In the genomic region with DNA sequence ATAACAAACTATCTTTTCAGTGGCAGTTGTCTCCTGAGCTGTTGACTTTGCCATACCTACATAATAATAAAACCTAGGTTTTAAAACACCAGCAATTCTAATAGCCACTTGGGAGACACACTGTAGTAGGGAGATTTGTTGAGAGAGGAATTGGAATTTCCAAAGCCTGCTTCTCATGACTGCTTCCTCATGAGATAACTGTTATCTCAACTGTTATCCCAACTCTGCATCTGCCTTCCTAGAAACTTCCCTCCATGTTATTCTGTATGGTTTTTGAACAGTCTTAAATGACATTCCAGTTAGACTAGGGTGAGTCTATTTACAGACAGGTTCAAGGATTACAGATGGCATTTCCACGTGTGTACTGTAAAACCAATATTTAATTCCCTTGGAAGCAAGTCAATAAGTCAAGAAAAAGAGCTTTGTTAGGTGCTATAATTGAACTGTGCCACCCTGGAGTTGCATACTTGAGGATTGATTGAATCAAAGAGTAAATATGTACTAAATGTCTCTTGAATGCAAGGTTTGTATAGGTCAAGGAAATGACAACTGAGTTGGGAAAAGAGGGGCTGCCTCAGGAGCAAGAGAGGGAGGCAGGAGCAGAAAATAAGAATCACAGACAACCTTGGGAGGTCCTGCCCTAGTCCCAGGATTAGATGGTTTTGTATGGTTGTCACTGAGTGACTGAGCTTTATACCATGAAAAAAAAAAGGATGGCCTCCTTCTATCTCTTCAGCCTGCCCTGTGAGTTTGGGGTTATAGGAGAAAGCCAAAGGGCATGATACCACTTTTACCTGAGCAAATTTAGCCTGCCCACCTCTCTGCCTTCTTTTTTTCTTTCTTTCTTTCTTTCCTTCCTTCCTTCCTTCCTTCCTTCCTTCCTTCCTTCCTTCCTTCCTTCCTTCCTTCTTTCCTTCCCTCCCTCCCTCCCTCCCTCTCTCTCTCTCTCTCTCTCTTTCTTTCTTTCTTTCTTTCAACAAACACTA, we compare ENCODE assay signal across 1 cellular context.
TF ChIP-seq lines count a peak whose summit lies in the region.

No MANE protein-coding gene starts in this region.

TF ChIP-seq in K562, 482 proteins besides CTCF, POLR2A, EP300 and RAD21 (continued from another document):
- TF ChIP-seq, protein P1, sequence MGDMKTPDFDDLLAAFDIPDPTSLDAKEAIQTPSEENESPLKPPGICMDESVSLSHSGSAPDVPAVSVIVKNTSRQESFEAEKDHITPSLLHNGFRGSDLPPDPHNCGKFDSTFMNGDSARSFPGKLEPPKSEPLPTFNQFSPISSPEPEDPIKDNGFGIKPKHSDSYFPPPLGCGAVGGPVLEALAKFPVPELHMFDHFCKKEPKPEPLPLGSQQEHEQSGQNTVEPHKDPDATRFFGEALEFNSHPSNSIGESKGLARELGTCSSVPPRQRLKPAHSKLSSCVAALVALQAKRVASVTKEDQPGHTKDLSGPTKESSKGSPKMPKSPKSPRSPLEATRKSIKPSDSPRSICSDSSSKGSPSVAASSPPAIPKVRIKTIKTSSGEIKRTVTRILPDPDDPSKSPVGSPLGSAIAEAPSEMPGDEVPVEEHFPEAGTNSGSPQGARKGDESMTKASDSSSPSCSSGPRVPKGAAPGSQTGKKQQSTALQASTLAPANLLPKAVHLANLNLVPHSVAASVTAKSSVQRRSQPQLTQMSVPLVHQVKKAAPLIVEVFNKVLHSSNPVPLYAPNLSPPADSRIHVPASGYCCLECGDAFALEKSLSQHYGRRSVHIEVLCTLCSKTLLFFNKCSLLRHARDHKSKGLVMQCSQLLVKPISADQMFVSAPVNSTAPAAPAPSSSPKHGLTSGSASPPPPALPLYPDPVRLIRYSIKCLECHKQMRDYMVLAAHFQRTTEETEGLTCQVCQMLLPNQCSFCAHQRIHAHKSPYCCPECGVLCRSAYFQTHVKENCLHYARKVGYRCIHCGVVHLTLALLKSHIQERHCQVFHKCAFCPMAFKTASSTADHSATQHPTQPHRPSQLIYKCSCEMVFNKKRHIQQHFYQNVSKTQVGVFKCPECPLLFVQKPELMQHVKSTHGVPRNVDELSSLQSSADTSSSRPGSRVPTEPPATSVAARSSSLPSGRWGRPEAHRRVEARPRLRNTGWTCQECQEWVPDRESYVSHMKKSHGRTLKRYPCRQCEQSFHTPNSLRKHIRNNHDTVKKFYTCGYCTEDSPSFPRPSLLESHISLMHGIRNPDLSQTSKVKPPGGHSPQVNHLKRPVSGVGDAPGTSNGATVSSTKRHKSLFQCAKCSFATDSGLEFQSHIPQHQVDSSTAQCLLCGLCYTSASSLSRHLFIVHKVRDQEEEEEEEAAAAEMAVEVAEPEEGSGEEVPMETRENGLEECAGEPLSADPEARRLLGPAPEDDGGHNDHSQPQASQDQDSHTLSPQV (IDR thresholded peaks at IDR 0.05): no peak
- TF ChIP-seq SLC30A9 (CRISPR knock-in tag; IDR thresholded peaks at IDR 0.05) (no peak), FOXM1 (IDR thresholded peaks at IDR 0.05; ENCODE audit: low read depth) (no peak), FOXM1 (CRISPR knock-in tag; IDR thresholded peaks at IDR 0.05; ENCODE audit: low read depth) (no peak)
